In genomic region chr1:112634367-112634766, GRCh38 we compare ENCODE assay signal across 1 cellular context.
TF ChIP-seq lines count a peak whose summit lies in the region.

No MANE protein-coding gene starts in this region.

TF ChIP-seq in HEK293, 187 proteins besides CTCF, POLR2A, EP300 and RAD21 (continued from another document):
- no peak for TF ChIP-seq ZNF148 (tag by site-specific recombination; IDR thresholded peaks at IDR 0.05; ENCODE audit: borderline replicate concordance)
- TF ChIP-seq PBX3 (CRISPR knock-in tag; IDR thresholded peaks at IDR 0.05) = no peak
- TF ChIP-seq ZNF664 (tag by site-specific recombination; IDR thresholded peaks at IDR 0.05) = peak; percentile 52
- no peak for TF ChIP-seq ZNF510 (tag by site-specific recombination; IDR thresholded peaks at IDR 0.05; ENCODE audit: insufficient replicate concordance)
- TF ChIP-seq GFI1B (tag by site-specific recombination; IDR thresholded peaks at IDR 0.05) = no peak
- TF ChIP-seq KLF9 (tag by site-specific recombination; IDR thresholded peaks at IDR 0.05; ENCODE audit: low read depth) = no peak
- TF ChIP-seq ZNF76 (tag by site-specific recombination; IDR thresholded peaks at IDR 0.05; ENCODE audit: borderline replicate concordance, low read depth) = no peak
- TF ChIP-seq BCL11A (tag by site-specific recombination; IDR thresholded peaks at IDR 0.05; ENCODE audit: low read depth) = no peak
- TF ChIP-seq ZNF423 (tag by site-specific recombination; IDR thresholded peaks at IDR 0.05) = no peak
- no peak for TF ChIP-seq ZSCAN5A (tag by site-specific recombination; IDR thresholded peaks at IDR 0.05)
- TF ChIP-seq WT1 (tag by site-specific recombination; IDR thresholded peaks at IDR 0.05) = peak; percentile 43; the same call in 1 of the 2 replicates
- no peak for TF ChIP-seq ZNF558 (tag by site-specific recombination; IDR thresholded peaks at IDR 0.05)
- peak; percentile 53; the same call in 1 of the 2 replicates for TF ChIP-seq SP7 (tag by site-specific recombination; IDR thresholded peaks at IDR 0.05)
- no peak for TF ChIP-seq ZNF501 (tag by site-specific recombination; IDR thresholded peaks at IDR 0.05)
- no peak for TF ChIP-seq ZNF311 (tag by site-specific recombination; IDR thresholded peaks at IDR 0.05; ENCODE audit: borderline replicate concordance)
- no peak for TF ChIP-seq KLF17 (tag by site-specific recombination; IDR thresholded peaks at IDR 0.05)
- TF ChIP-seq ZFP37 (tag by site-specific recombination; IDR thresholded peaks at IDR 0.05) = no peak
- TF ChIP-seq ZNF518A (tag by site-specific recombination; conservative IDR thresholded peaks at IDR 0.05; ENCODE audit: low read depth) = no peak
- no peak for TF ChIP-seq ZNF585B (tag by site-specific recombination; IDR thresholded peaks at IDR 0.05)
- no peak for TF ChIP-seq ZNF433 (tag by site-specific recombination; IDR thresholded peaks at IDR 0.05; ENCODE audit: low read depth)
- peak; percentile 20; the same call in 1 of the 2 replicates for TF ChIP-seq HIC1 (tag by site-specific recombination; IDR thresholded peaks at IDR 0.05)
- TF ChIP-seq ZNF707 (tag by site-specific recombination; IDR thresholded peaks at IDR 0.05) = no peak
- peak; percentile 7 for TF ChIP-seq ZNF529 (tag by site-specific recombination; IDR thresholded peaks at IDR 0.05; ENCODE audit: insufficient replicate concordance)
- no peak for TF ChIP-seq ATF2 (tag by site-specific recombination; IDR thresholded peaks at IDR 0.05; ENCODE audit: low read depth)
- no peak for TF ChIP-seq ZNF202 (tag by site-specific recombination; IDR thresholded peaks at IDR 0.05; ENCODE audit: borderline replicate concordance)
- peak; percentile 78 for TF ChIP-seq FEZF1 (tag by site-specific recombination; IDR thresholded peaks at IDR 0.05)
- TF ChIP-seq ZNF24 (tag by site-specific recombination; IDR thresholded peaks at IDR 0.05) = no peak
- TF ChIP-seq ZBTB8A (tag by site-specific recombination; IDR thresholded peaks at IDR 0.05) = no peak
- TF ChIP-seq ZNF404 (tag by site-specific recombination; IDR thresholded peaks at IDR 0.05) = no peak
- no peak for TF ChIP-seq KLF8 (tag by site-specific recombination; IDR thresholded peaks at IDR 0.05)
- no peak for TF ChIP-seq SETDB1 (IDR thresholded peaks at IDR 0.05; ENCODE audit: insufficient read length, low read length)
- TF ChIP-seq ZNF843 (tag by site-specific recombination; IDR thresholded peaks at IDR 0.05) = peak; percentile 75
- TF ChIP-seq ZNF621 (tag by site-specific recombination; IDR thresholded peaks at IDR 0.05) = no peak
- peak; percentile 82 for TF ChIP-seq PRDM6 (tag by site-specific recombination; IDR thresholded peaks at IDR 0.05)
- no peak for TF ChIP-seq ZNF184 (tag by site-specific recombination; IDR thresholded peaks at IDR 0.05)
